Comparison of ENCODE assay signal across 8 cellular contexts in genomic region chr20:21702553-21703467, GRCh38. TPM values are rescaled to one million over a fixed set of nuclear protein-coding genes. Genes with fewer than 3 reads are reported as not detected.
A peak's percentile ranks its signal among the peaks of the same experiment; 100 is the strongest.
DNase-seq lines count a peak whose midpoint lies in the region; ATAC-seq and TF ChIP-seq lines count a peak whose summit lies in the region.

No MANE protein-coding gene starts in this region.

- peak; percentile 59 for ATAC-seq in Right ventricle myocardium superior (ENCODE audit: poor library complexity)
- ATAC-seq in natural killer cell: no peak
- no peak for ATAC-seq in HG02884 (IDR thresholded peaks at IDR 0.05; ENCODE audit: unreplicated experiment)

- H3K27ac Mint-ChIP-seq in nephron progenitor cell: no peak overlapping the region
- no peak overlapping the region for H3K27ac Mint-ChIP-seq in natural killer cell

- H3K4me3 ChIP-seq in OCI-LY1 (ENCODE audit: low read depth, low read length, poor library complexity, severe bottlenecking) (no peak overlapping the region), epithelial cell of proximal tubule (ENCODE audit: low read depth, low read length) (no peak overlapping the region)

- H3K4me2 ChIP-seq in OCI-LY1 (ENCODE audit: low read length): no peak overlapping the region

- H3K9me2 ChIP-seq in OCI-LY1 (ENCODE audit: low read depth, low read length): no peaks in the 10 kb centered on the region

- no peaks in the 10 kb centered on the region for H3K9me3 ChIP-seq in OCI-LY1 (ENCODE audit: low read length)

- H3K79me2 ChIP-seq in OCI-LY1 (ENCODE audit: insufficient read depth, low read length): no peaks in the 10 kb centered on the region

- no peak overlapping the region for H3K9ac ChIP-seq in OCI-LY1 (ENCODE audit: low read length)

- intact Hi-C loops in Right ventricle myocardium superior (cut with DNase I) (no loop called here), cardiac septum (cut with DNase I) (no loop called here), natural killer cell (cut with micrococcal nuclease) (no loop called here)

- H3K27me3 ChIP-seq in OCI-LY1 (ENCODE audit: insufficient read depth, low read length): no peaks in the 10 kb centered on the region

- no peak overlapping the region for H2AFZ ChIP-seq in OCI-LY1 (ENCODE audit: low read length)

- peaks cover 24% of the 10 kb centered on the region for H3K4me1 Mint-ChIP-seq in nephron progenitor cell
- H3K4me1 Mint-ChIP-seq in natural killer cell: no peaks in the 10 kb centered on the region

- DNase-seq in Right ventricle myocardium superior (peak; percentile 60), cardiac septum (ENCODE audit: low spot score) (no peak), epithelial cell of proximal tubule (ENCODE audit: low read depth) (no peak), nephron progenitor cell (peak; percentile 96), natural killer cell (no peak), NCI-H2107 treated with DMSO at 0.1 percent for 48 hours (lab: John Stamatoyannopoulos, UW; ENCODE audit: unreplicated experiment) (no peak)

- no peaks in the 10 kb centered on the region for H3F3A ChIP-seq in OCI-LY1 (ENCODE audit: insufficient read depth, low read length)

- H3K36me3 Mint-ChIP-seq in nephron progenitor cell (ENCODE audit: low read depth) (no peaks in the 10 kb centered on the region), natural killer cell (no peaks in the 10 kb centered on the region)

- no peaks in the 10 kb centered on the region for H4K20me1 ChIP-seq in OCI-LY1 (ENCODE audit: insufficient read depth, low read length)

- H3K9me3 Mint-ChIP-seq in nephron progenitor cell (no peaks in the 10 kb centered on the region), natural killer cell (no peaks in the 10 kb centered on the region)

- H3K4me3 Mint-ChIP-seq in nephron progenitor cell (peak overlapping the region; percentile 70), natural killer cell (no peak overlapping the region)

- TF ChIP-seq CTCF in OCI-LY1 (IDR thresholded peaks at IDR 0.05; ENCODE audit: low read length): peak; percentile 34; the same call in 1 of the 2 replicates
- TF ChIP-seq CTCF in epithelial cell of proximal tubule (conservative IDR thresholded peaks at IDR 0.05; ENCODE audit: low read depth, low read length): peak; percentile 52
- peak; percentile 79 for TF ChIP-seq CTCF in nephron progenitor cell (IDR thresholded peaks at IDR 0.05)
- TF ChIP-seq CTCF in natural killer cell (IDR thresholded peaks at IDR 0.05): no peak

- H3K36me3 ChIP-seq in OCI-LY1 (ENCODE audit: insufficient read depth, low read length): no peaks in the 10 kb centered on the region

- peaks cover 99% of the 10 kb centered on the region for H3K27me3 Mint-ChIP-seq in nephron progenitor cell (ENCODE audit: low read depth, poor library complexity)
- H3K27me3 Mint-ChIP-seq in natural killer cell (ENCODE audit: low read depth in 2 of 2): peaks cover 60 to 74% of the 10 kb centered on the region in 2 donors

- H3K4me1 ChIP-seq in OCI-LY1 (ENCODE audit: insufficient read depth, low read length, severe bottlenecking): no peaks in the 10 kb centered on the region

- no peak overlapping the region for H3K27ac ChIP-seq in OCI-LY1 (ENCODE audit: low read depth, low read length, poor library complexity, severe bottlenecking)

RNA-seq across cellular contexts. Expression of gene PAX1, which starts 2.7 kb away (rescaled TPM):
- total RNA-seq in Right ventricle myocardium superior: not detected
- 0.35 TPM for total RNA-seq in cardiac septum
- total RNA-seq in epithelial cell of proximal tubule: not detected in 2 replicates
- not detected for total RNA-seq in natural killer cell

Comparison
In these comparisons a context has a peak if more than half of its experiments do, and no peak if none do; other contexts are left out.
1. DNase-seq: peak in Right ventricle myocardium superior (single experiment) and nephron progenitor cell (single experiment); none in cardiac septum (single experiment), epithelial cell of proximal tubule (single experiment), natural killer cell (single experiment) and NCI-H2107 treated with DMSO at 0.1 percent for 48 hours (single experiment).